In the genomic region with DNA sequence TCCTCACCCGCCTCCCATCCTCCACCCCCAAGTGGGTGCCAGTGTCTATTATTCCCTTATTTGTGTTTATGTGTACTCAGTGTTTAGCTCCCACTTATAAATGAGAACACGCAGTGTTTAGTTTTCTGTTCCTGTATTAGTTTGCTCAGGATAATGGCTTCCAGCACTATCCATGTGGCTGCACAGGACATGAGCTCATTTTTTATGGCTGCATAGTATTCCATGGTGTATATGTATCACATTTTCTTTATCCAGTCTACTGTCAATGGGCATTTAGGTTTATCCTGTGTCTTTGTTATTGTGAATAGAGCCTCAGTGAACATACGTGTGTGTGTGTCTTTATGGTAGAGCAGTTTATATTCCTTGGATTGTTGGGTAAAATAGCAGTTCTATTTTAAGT, we compare ENCODE assay signal across 28 cellular contexts.
"Had no signal": no experiment of that assay in that cellular context is flagged by ENCODE, and none has a peak within 500 bp of the region (broad histone marks: within the 10 kb centered on the region; RNA-seq: fewer than 3 reads in every experiment).

No MANE protein-coding gene starts in this region.

- H3K4me2 ChIP-seq: smooth muscle cell had no signal

- H3K4me1 ChIP-seq: pancreas had no signal

- H3K36me3 ChIP-seq: neutrophil, pancreas, prostate gland, right lobe of liver, sigmoid colon, spleen, thoracic aorta, thyroid gland, tibial nerve, upper lobe of left lung, vagina had no signal

- ATAC-seq: naive thymus-derived CD8-positive, alpha-beta T cell; natural killer cell treated with Interleukin-12 subunit alpha and Interleukin-12 subunit beta and Interleukin-15 and Interleukin-18, amount 100 ng/mL, for 72 hours; pancreas; right cardiac atrium; right lobe of liver; stimulated activated memory B cell treated with anti-CD40 and anti-IgM and Interleukin-4, amounts not matched to agents 10 μg/mL and 1 μg/mL and 100 μg/mL, for 72 hours; stimulated activated naive CD8-positive, alpha-beta T cell treated with anti-CD3 and anti-CD28 coated beads, Interleukin-15, amount 100 ng/mL, for 72 hours; stimulated activated naive CD8-positive, alpha-beta T cell treated with anti-CD3 and anti-CD28 coated beads, Interleukin-15, Interleukin-2, amounts not matched to agents 100 U/mL and 50 U/mL, for 24 hours had no signal

- H3K27ac ChIP-seq: pancreas, prostate gland, right lobe of liver, skin epidermis, spleen, thoracic aorta, thyroid gland, tibial nerve, upper lobe of left lung, vagina had no signal

- H3K4me3 ChIP-seq: pancreas, prostate gland, right lobe of liver, sigmoid colon, skin epidermis, smooth muscle cell, spleen, thoracic aorta, thyroid gland, tibial nerve, upper lobe of left lung, vagina had no signal

- H3K27me3 ChIP-seq: neutrophil, pancreas, right lobe of liver, sigmoid colon, spleen, thyroid gland, tibial nerve, upper lobe of left lung, vagina had no signal

- DNase-seq: naive thymus-derived CD8-positive, alpha-beta T cell; nephron progenitor cell; nucleus accumbens; pancreas; right cardiac atrium; right lobe of liver; sigmoid colon; spleen; stimulated activated CD4-positive, alpha-beta T cell treated with anti-CD3 and anti-CD28 coated beads, Interleukin-12 subunit alpha, Interleukin-12 subunit beta, amount 100 ng/mL, for 4 hours; stimulated activated CD4-positive, alpha-beta T cell treated with anti-CD3 and anti-CD28 coated beads, Interleukin-1b, Interleukin-23, amount 100 ng/mL, for 48 hours; stimulated activated CD4-positive, alpha-beta T cell treated with anti-CD3 and anti-CD28 coated beads, Interleukin-4, amount 100 ng/mL, for 1 hour; stimulated activated CD4-positive, alpha-beta T cell treated with anti-CD3 and anti-CD28 coated beads, Interleukin-4, amount 100 ng/mL, for 4 hours; stimulated activated CD8-positive, alpha-beta memory T cell treated with anti-CD3 and anti-CD28 coated beads, Interleukin-4, amount 100 ng/mL, for 48 hours; stimulated activated naive CD4-positive, alpha-beta T cell; stimulated activated naive CD8-positive, alpha-beta T cell treated with anti-CD3 and anti-CD28 coated beads, Interleukin-15, amount 100 ng/mL, for 72 hours; stimulated activated naive CD8-positive, alpha-beta T cell treated with anti-CD3 and anti-CD28 coated beads, Interleukin-15, Interleukin-2, amounts not matched to agents 100 U/mL and 50 U/mL, for 24 hours; thyroid gland; trophoblast cell; upper lobe of left lung had no signal

- H3K9me3 ChIP-seq: neutrophil, pancreas, prostate gland, right lobe of liver, sigmoid colon, thoracic aorta, thyroid gland, tibial nerve, upper lobe of left lung, vagina had no signal
